1 cellular context compared by ENCODE assay signal in the genomic region with DNA sequence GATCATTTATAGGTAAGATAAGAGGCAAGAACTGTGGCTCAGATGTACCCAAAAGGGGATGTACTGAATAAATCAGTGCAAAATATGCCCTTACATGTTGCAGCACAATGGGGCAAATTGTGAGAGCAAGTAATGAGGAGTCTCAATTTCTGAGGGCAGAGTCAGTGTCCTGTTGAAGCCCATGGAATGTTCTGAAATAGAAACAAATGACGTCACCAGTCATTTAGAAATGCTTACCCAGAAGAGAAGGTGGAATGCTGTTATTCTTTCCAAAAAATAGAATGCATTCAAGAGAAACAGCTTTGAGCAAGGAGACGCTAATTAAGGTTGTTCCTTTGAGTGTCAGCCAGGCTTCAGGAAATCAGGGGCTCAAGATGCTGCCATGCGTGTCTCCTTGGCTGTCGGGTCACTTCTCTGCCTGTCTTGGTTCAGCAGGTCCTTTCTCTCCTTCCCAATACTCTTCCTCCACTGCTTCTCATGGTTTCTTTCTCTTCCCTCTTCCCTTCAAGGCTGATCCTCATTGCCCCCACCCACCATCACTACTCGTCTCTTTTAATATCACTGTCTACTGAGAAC.
TF ChIP-seq lines count a peak whose summit lies in the region.

No MANE protein-coding gene starts in this region.

TF ChIP-seq in K562, 482 proteins besides CTCF, POLR2A, EP300 and RAD21 (continued from another document):
- TF ChIP-seq SIN3A (IDR thresholded peaks at IDR 0.05; ENCODE audit: borderline replicate concordance in 2 of 2, control insufficient read depth in 1 of 2, low read depth in 2 of 2, low read length in 2 of 2) (no peak), ZNF695 (CRISPR knock-in tag; IDR thresholded peaks at IDR 0.05) (no peak), HDAC8 (tag; IDR thresholded peaks at IDR 0.05) (no peak), ATF7 (IDR thresholded peaks at IDR 0.05) (peak; percentile 64; the same call in 1 of the 2 replicates), ZNF384 (IDR thresholded peaks at IDR 0.05; ENCODE audit: low read depth, low read length) (no peak), RBM39 (optimal IDR thresholded peaks at IDR 0.05; ENCODE audit: low read depth, low read length) (no peak), JUND (IDR thresholded peaks at IDR 0.05; ENCODE audit: borderline replicate concordance, low read depth, low read length) (no peak), JUND (tag; IDR thresholded peaks at IDR 0.05; ENCODE audit: borderline replicate concordance, low read depth, low read length) (peak; percentile 12; the same call in 1 of the 3 replicates), TCF7 (IDR thresholded peaks at IDR 0.05; ENCODE audit: borderline replicate concordance) (no peak), CBX3 (IDR thresholded peaks at IDR 0.05; ENCODE audit: borderline replicate concordance in 1 of 2, low read length in 2 of 2) (no peak)
- TF ChIP-seq, protein P1, sequence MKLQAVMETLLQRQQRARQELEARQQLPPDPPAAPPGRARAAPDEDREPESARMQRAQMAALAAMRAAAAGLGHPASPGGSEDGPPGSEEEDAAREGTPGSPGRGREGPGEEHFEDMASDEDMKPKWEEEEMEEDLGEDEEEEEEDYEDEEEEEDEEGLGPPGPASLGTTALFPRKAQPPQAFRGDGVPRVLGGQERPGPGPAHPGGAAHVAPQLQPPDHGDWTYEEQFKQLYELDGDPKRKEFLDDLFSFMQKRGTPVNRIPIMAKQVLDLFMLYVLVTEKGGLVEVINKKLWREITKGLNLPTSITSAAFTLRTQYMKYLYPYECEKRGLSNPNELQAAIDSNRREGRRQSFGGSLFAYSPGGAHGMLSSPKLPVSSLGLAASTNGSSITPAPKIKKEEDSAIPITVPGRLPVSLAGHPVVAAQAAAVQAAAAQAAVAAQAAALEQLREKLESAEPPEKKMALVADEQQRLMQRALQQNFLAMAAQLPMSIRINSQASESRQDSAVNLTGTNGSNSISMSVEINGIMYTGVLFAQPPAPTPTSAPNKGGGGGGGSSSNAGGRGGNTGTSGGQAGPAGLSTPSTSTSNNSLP (IDR thresholded peaks at IDR 0.05; ENCODE audit: borderline replicate concordance, low read depth, low read length): no peak
- TF ChIP-seq, protein P2, sequence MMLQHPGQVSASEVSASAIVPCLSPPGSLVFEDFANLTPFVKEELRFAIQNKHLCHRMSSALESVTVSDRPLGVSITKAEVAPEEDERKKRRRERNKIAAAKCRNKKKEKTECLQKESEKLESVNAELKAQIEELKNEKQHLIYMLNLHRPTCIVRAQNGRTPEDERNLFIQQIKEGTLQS (IDR thresholded peaks at IDR 0.05): peak; percentile 72
- TF ChIP-seq, protein P2 (CRISPR knock-in tag; conservative IDR thresholded peaks at IDR 0.05): no peak
- TF ChIP-seq, protein P3, sequence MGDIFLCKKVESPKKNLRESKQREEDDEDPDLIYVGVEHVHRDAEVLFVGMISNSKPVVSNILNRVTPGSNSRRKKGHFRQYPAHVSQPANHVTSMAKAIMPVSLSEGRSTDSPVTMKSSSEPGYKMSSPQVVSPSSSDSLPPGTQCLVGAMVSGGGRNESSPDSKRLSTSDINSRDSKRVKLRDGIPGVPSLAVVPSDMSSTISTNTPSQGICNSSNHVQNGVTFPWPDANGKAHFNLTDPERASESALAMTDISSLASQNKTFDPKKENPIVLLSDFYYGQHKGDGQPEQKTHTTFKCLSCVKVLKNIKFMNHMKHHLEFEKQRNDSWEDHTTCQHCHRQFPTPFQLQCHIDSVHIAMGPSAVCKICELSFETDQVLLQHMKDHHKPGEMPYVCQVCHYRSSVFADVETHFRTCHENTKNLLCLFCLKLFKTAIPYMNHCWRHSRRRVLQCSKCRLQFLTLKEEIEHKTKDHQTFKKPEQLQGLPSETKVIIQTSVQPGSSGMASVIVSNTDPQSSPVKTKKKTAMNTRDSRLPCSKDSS (IDR thresholded peaks at IDR 0.05; ENCODE audit: low read depth, partially characterized antibody): no peak
- TF ChIP-seq, protein P4, sequence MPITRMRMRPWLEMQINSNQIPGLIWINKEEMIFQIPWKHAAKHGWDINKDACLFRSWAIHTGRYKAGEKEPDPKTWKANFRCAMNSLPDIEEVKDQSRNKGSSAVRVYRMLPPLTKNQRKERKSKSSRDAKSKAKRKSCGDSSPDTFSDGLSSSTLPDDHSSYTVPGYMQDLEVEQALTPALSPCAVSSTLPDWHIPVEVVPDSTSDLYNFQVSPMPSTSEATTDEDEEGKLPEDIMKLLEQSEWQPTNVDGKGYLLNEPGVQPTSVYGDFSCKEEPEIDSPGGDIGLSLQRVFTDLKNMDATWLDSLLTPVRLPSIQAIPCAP (CRISPR knock-in tag; IDR thresholded peaks at IDR 0.05; ENCODE audit: borderline replicate concordance): no peak
